In the genomic region with DNA sequence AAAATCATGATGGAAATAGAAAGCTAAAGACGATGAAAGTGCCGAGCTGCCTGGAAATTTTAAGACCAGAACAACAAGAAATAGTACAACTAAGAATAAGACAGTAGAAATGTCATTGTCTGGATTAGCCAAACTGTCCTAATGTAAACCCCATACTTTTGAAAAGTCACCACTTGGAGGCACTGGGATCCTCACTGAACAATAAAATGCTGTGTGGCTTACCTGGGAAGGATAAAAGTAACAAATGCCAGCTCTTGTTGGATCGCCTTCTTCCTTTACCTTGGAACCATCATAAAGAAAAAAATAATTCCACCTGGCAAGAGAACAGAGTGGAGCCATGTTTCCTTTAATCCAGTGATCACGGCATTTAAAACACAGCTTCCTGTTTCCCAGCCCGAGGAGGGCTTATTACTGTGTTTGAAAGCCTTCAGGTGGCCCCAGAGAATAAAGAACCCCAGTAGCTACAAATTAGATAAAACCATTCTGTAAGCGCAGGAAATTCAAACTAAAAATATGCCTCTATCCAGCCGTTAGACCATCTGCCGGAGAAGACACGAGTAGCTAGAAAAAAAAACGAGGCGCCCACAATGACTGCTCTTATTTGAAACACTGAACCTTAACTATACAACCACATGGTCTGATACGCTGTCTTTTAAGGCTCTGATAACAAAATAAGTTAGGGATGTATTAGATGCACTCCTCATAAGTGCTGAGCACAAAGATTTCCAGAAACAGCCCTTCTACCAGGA, we compare ENCODE assay signal across 11 cellular contexts. TPM values are rescaled to one million over a fixed set of nuclear protein-coding genes. Genes with fewer than 3 reads are reported as not detected.
DNase-seq lines count a peak whose midpoint lies in the region; ATAC-seq lines count a peak whose summit lies in the region.
"Had no signal": no experiment of that assay in that cellular context is flagged by ENCODE, and none has a peak within 500 bp of the region (broad histone marks: within the 10 kb centered on the region; RNA-seq: fewer than 3 reads in every experiment).

No MANE protein-coding gene starts in this region.

- no peak overlapping the region for H3K4me2 ChIP-seq in trophoblast cell (ENCODE audit: low read length)

- H3K9me3 Mint-ChIP-seq in activated T-cell treated with anti-CD3 and anti-CD28 coated beads, Interleukin-2, amount 50 U/mL, for 4 hours = no peaks in the 10 kb centered on the region

- H3K79me2 ChIP-seq in trophoblast cell (ENCODE audit: control insufficient read depth, insufficient read depth, low read length, poor library complexity) = peaks cover 7% of the 10 kb centered on the region

- H4K91ac ChIP-seq in trophoblast cell (ENCODE audit: low read depth, low read length) = no peak overlapping the region

- no peaks in the 10 kb centered on the region for H3K36me3 ChIP-seq in thymus (ENCODE audit: control insufficient read depth, insufficient read depth)
- peaks cover 6% of the 10 kb centered on the region in 2 experiments for H3K36me3 ChIP-seq in trophoblast cell (ENCODE audit: control insufficient read depth in 1 of 2, insufficient read depth in 2 of 2, low read length in 2 of 2)

- no peak overlapping the region for H3K23ac ChIP-seq in trophoblast cell (ENCODE audit: low read length)

- 17% methylated on average over 12 of the region's 12 CpGs for WGBS in thymus
- WGBS in trophoblast cell (ENCODE audit: extremely low coverage, insufficient coverage, insufficient read length) = no CpG with 5 or more reads among the region's 12 CpGs

- H2AK5ac ChIP-seq in trophoblast cell (ENCODE audit: low read length) = no peak overlapping the region

- peaks cover 57% of the 10 kb centered on the region for H3K4me1 Mint-ChIP-seq in activated T-cell treated with anti-CD3 and anti-CD28 coated beads, Interleukin-2, amount 50 U/mL, for 4 hours (ENCODE audit: low read depth)

- H3K79me1 ChIP-seq in trophoblast cell (ENCODE audit: low read length) = peaks cover 14% of the 10 kb centered on the region

- H3K4me3 Mint-ChIP-seq in activated T-cell treated with anti-CD3 and anti-CD28 coated beads, Interleukin-2, amount 50 U/mL, for 4 hours = peak overlapping the region; percentile 66

- H3K4me3 ChIP-seq in thymus (ENCODE audit: low read length) (peak overlapping the region; percentile 31), trophoblast cell (ENCODE audit: low read depth, low read length) (no peak overlapping the region)
- H3K4me3 ChIP-seq: thyroid gland had no signal

- no peak overlapping the region for H2BK12ac ChIP-seq in trophoblast cell (ENCODE audit: low read length)

- no peak overlapping the region for H2BK5ac ChIP-seq in trophoblast cell (ENCODE audit: low read depth, low read length, poor library complexity)

- DNase-seq in activated T-cell treated with anti-CD3 and anti-CD28 coated beads, Interleukin-2, amount 50 U/mL, for 4 hours = no peak
- DNase-seq in activated T-cell treated with anti-CD3 and anti-CD28 coated beads, Interleukin-2, amount 50 U/mL, for 48 hours = no peak
- DNase-seq in SW480 (ENCODE audit: low spot score) (peak; percentile 3), globus pallidus (ENCODE audit: low spot score) (peak; percentile 12), trophoblast cell (no peak), left lobe of liver (ENCODE audit: low spot score) (no peak), glomerular visceral epithelial cell (ENCODE audit: extremely low spot score) (no peak)
- DNase-seq: DMS79, NCI-H774, thyroid gland had no signal

- no peak overlapping the region for H3K18ac ChIP-seq in trophoblast cell (ENCODE audit: low read length)

- H4K12ac ChIP-seq in trophoblast cell (ENCODE audit: low read depth, low read length) = no peak overlapping the region

- H3K14ac ChIP-seq in trophoblast cell (ENCODE audit: low read length) = no peak overlapping the region

- H3K36me3 Mint-ChIP-seq in activated T-cell treated with anti-CD3 and anti-CD28 coated beads, Interleukin-2, amount 50 U/mL, for 4 hours (ENCODE audit: insufficient read depth) = peaks cover 27% of the 10 kb centered on the region

- no peaks in the 10 kb centered on the region for H3K27me3 Mint-ChIP-seq in activated T-cell treated with anti-CD3 and anti-CD28 coated beads, Interleukin-2, amount 50 U/mL, for 4 hours (ENCODE audit: low read depth)

- H2AFZ ChIP-seq in trophoblast cell (ENCODE audit: insufficient read depth, low read length, poor library complexity) = no peak overlapping the region

- H3K4ac ChIP-seq in trophoblast cell (ENCODE audit: low read depth, low read length) = no peak overlapping the region

- peaks cover 33% of the 10 kb centered on the region for H3K4me1 ChIP-seq in thymus (ENCODE audit: control insufficient read depth, insufficient read depth, low read length)
- H3K4me1 ChIP-seq in trophoblast cell (ENCODE audit: control insufficient read depth in 1 of 2, insufficient read depth in 2 of 2, low read length in 2 of 2) = peaks cover 8 to 24% of the 10 kb centered on the region in 2 experiments

- H4K8ac ChIP-seq in trophoblast cell (ENCODE audit: low read depth, low read length) = no peak overlapping the region

- H3K9me3 ChIP-seq in thymus (ENCODE audit: control insufficient read depth) (no peaks in the 10 kb centered on the region), trophoblast cell (ENCODE audit: insufficient read depth, low read depth, low read length) (no peaks in the 10 kb centered on the region)
- H3K9me3 ChIP-seq: thyroid gland had no signal

- ATAC-seq in activated T-cell treated with anti-CD3 and anti-CD28 coated beads, Interleukin-2, amount 50 U/mL, for 4 hours = no peak
- no peak for ATAC-seq in left lobe of liver

- peak overlapping the region; percentile 78 for H3K27ac ChIP-seq in thymus (ENCODE audit: low read depth)
- no peak overlapping the region for H3K27ac ChIP-seq in trophoblast cell (ENCODE audit: low read depth, low read length)
- H3K27ac ChIP-seq: thyroid gland had no signal

- no peak overlapping the region for H2BK120ac ChIP-seq in trophoblast cell (ENCODE audit: insufficient read depth, low read length, poor library complexity)

- no peaks in the 10 kb centered on the region for H3K27me3 ChIP-seq in thymus (ENCODE audit: control insufficient read depth, insufficient read depth)
- H3K27me3 ChIP-seq in trophoblast cell (ENCODE audit: insufficient read depth, low read length) = no peaks in the 10 kb centered on the region
- H3K27me3 ChIP-seq: thyroid gland had no signal

- H3K9ac ChIP-seq in trophoblast cell (ENCODE audit: low read length) = no peak overlapping the region

RNA-seq across cellular contexts. Expression of a gene that starts 4.4 kb away (rescaled TPM):
- 10 to 100 TPM; 30.8 to 34.1 (median 33.8) TPM for total RNA-seq in activated T-cell treated with anti-CD3 and anti-CD28 coated beads, Interleukin-2, amount 50 U/mL, for 4 hours
- polyA plus RNA-seq in thymus = 32.2 TPM
- 22.6 and 24.1 TPM in 2 replicates for polyA plus RNA-seq in trophoblast cell (2013)
- 13.2 TPM for total RNA-seq in left lobe of liver

RNA-seq across cellular contexts. Expression of a gene that starts 4.5 kb away (rescaled TPM):
- 10 to 100 TPM; 32.5 to 40.4 (median 40.2) TPM for total RNA-seq in activated T-cell treated with anti-CD3 and anti-CD28 coated beads, Interleukin-2, amount 50 U/mL, for 4 hours
- polyA plus RNA-seq in thymus = 18.5 TPM
- 15.4 and 15.8 TPM in 2 replicates for polyA plus RNA-seq in trophoblast cell (2013)
- 9.5 TPM for total RNA-seq in left lobe of liver

RNA-seq across cellular contexts. Expression of a gene that starts 33.1 kb away (rescaled TPM):
- 10 to 100 TPM; 52.4 to 68.5 (median 61.0) TPM for total RNA-seq in activated T-cell treated with anti-CD3 and anti-CD28 coated beads, Interleukin-2, amount 50 U/mL, for 4 hours
- 32.9 TPM for polyA plus RNA-seq in thymus
- polyA plus RNA-seq in trophoblast cell (2013) = 27.7 and 27.8 TPM in 2 replicates
- 19.8 TPM for total RNA-seq in left lobe of liver

RNA-seq across cellular contexts. Expression of a gene that starts 50.2 kb away (rescaled TPM):
- 10 to 100 TPM in 1 of 3 donors, 1 to 10 TPM in 2; 8.2 to 10.4 (median 8.9) TPM for total RNA-seq in activated T-cell treated with anti-CD3 and anti-CD28 coated beads, Interleukin-2, amount 50 U/mL, for 4 hours
- polyA plus RNA-seq in thymus = 2.9 TPM
- polyA plus RNA-seq in trophoblast cell (2013) = 9.5 and 9.9 TPM in 2 replicates
- total RNA-seq in left lobe of liver = 0.13 TPM

Comparison
In these comparisons a context has a peak if more than half of its experiments do, and no peak if none do; other contexts are left out.
1. DNase-seq: peak in SW480 (single experiment) and globus pallidus (single experiment); none in activated T-cell treated with anti-CD3 and anti-CD28 coated beads, Interleukin-2, amount 50 U/mL, for 4 hours (single experiment), activated T-cell treated with anti-CD3 and anti-CD28 coated beads, Interleukin-2, amount 50 U/mL, for 48 hours (0 of 2), trophoblast cell (0 of 2), left lobe of liver (single experiment) and glomerular visceral epithelial cell (single experiment).